In the genomic region with DNA sequence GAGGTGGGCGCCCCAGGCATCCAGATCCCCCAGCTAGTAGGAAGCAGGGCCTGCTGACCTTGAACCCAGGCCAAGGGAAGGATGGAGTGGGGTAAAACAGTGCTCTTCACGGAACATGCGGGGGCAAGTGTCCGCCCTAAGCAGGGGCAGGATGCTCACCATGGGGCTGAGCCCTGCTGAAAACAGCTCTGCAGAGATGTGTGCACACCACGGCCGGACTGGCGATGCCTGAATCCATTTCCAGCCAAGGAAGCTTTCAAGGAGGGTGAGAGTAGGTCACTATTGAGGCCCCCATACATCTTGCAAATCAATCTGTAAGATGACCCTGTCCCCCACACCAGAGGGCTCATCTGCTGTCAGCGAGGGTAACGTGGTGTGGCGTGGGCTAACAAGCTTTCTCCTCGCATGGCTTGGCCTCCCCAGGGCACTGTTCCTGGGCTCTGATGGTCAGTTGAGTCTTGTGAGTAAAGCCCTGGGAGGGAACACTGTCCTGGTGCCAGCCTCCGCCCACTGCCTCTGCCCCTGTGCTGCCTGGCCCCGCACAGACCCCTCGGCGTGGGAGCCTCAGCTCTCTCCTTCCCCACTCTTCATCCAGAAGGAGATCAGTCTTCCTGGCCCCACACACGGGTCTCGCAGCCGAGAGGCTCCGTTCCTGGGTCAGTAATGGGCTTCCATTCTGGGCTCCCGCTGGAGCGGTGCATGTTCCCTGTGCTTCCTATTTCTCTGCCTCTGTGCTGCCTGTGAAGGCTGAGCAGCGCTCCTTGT, we compare ENCODE assay signal across 26 cellular contexts.
"Had no signal": no experiment of that assay in that cellular context is flagged by ENCODE, and none has a peak within 500 bp of the region (broad histone marks: within the 10 kb centered on the region; RNA-seq: fewer than 3 reads in every experiment).

No MANE protein-coding gene starts in this region.

- H3K36me3 ChIP-seq: heart left ventricle, left lung, ovary, tibial nerve, upper lobe of left lung, vagina had no signal

- H3K36me3 Mint-ChIP-seq: mesothelial cell of epicardium; naive B cell; stimulated activated memory B cell treated with anti-CD40 and anti-IgM and Interleukin-4, amounts not matched to agents 10 μg/mL and 1 μg/mL and 100 μg/mL, for 72 hours had no signal

- H3K9me3 Mint-ChIP-seq: naive B cell; nephron; neural crest cell; stimulated activated memory B cell treated with anti-CD40 and anti-IgM and Interleukin-4, amounts not matched to agents 10 μg/mL and 1 μg/mL and 100 μg/mL, for 72 hours; stimulated activated naive CD8-positive, alpha-beta T cell treated with anti-CD3 and anti-CD28 coated beads, Interleukin-15, amount 100 ng/mL, for 72 hours had no signal

- H3K9me3 ChIP-seq: heart left ventricle, left lung, ovary, tibial nerve, upper lobe of left lung, vagina had no signal

- ATAC-seq: heart left ventricle; left lung; right cardiac atrium; sciatic nerve; stimulated activated memory B cell treated with anti-CD40 and anti-IgM and Interleukin-4, amounts not matched to agents 10 μg/mL and 1 μg/mL and 100 μg/mL, for 72 hours; stimulated activated naive CD8-positive, alpha-beta T cell treated with anti-CD3 and anti-CD28 coated beads, Interleukin-15, amount 100 ng/mL, for 72 hours had no signal

- H3K27ac Mint-ChIP-seq: mesothelial cell of epicardium; naive B cell; progenitor cell of endocrine pancreas; stimulated activated memory B cell treated with anti-CD40 and anti-IgM and Interleukin-4, amounts not matched to agents 10 μg/mL and 1 μg/mL and 100 μg/mL, for 72 hours had no signal

- H3K27me3 ChIP-seq: left lung, ovary, upper lobe of left lung, vagina had no signal

- H3K4me3 Mint-ChIP-seq: mesothelial cell of epicardium; naive B cell; nephron; neural crest cell; stimulated activated memory B cell treated with anti-CD40 and anti-IgM and Interleukin-4, amounts not matched to agents 10 μg/mL and 1 μg/mL and 100 μg/mL, for 72 hours; stimulated activated naive CD8-positive, alpha-beta T cell treated with anti-CD3 and anti-CD28 coated beads, Interleukin-15, amount 100 ng/mL, for 72 hours had no signal

- H3K4me1 ChIP-seq: left lung had no signal

- H3K27ac ChIP-seq: heart left ventricle, left lung, ovary, skin epidermis, tibial nerve, upper lobe of left lung, vagina had no signal

- DNase-seq: heart left ventricle; hypothalamus; islet precursor cell; left lung; mesendoderm; naive B cell; ovary; right cardiac atrium; stimulated activated CD4-positive, alpha-beta T cell treated with anti-CD3 and anti-CD28 coated beads, Interleukin-1b, Interleukin-23, amount 100 ng/mL, for 48 hours; stimulated activated CD4-positive, alpha-beta T cell treated with anti-CD3 and anti-CD28 coated beads, Interleukin-2, amount 100 ng/mL, for 48 hours; stimulated activated CD4-positive, alpha-beta T cell treated with anti-CD3 and anti-CD28 coated beads, Interleukin-4, amount 100 ng/mL, for 4 hours; stimulated activated CD8-positive, alpha-beta memory T cell treated with anti-CD3 and anti-CD28 coated beads, Interleukin-4, amount 100 ng/mL, for 48 hours; stimulated activated naive CD4-positive, alpha-beta T cell treated with Interleukin-2 at 50 U/mL for 16 hours; stimulated activated naive CD8-positive, alpha-beta T cell treated with anti-CD3 and anti-CD28 coated beads, Interleukin-15, amount 100 ng/mL, for 72 hours; substantia nigra; upper lobe of left lung had no signal

- H3K4me3 ChIP-seq: heart left ventricle, left lung, lung, ovary, skin epidermis, tibial nerve, upper lobe of left lung, vagina had no signal
